In the genomic region with DNA sequence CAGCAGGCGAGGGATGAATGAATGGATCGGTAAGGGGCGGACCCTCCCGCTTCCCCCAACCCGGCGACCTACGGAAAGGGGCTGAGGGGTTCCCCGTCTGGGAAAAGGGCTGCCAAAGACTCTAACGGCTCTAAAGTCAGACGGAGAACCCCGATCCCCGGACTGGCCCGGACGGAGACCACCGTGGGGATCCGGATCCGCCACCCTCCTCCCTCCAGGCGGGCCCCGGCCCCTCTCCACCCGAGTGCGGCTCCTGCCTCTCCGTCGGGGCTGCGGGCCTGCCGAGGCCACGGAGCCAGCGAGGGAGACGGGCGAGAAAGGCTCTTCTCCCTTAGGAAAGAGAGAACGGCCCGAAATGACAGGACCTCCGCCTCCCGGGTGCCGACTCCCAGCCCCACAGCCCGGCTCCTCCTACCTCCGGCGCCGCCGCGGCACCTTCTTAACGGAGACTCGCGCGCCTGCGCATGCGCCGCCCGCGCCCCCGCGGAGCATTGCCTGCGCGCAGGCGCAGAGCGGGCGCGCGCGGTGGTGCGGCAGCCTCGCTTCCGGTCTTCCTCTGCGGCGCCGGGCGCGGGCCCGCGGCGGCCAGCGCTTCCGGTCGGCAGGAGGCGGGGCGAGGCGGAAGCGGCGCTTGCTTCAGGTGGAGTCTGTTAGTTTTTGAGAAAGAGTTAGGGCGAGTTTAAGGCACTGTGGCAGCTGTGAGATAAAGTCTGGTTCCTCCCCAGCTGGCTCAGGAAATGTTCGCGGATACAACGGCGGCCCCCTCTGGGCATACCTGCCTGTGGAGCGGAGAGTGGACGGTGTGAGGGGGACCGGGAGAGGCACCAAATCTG, we compare ENCODE assay signal across 8 cellular contexts. TPM values are rescaled to one million over a fixed set of nuclear protein-coding genes. Genes with fewer than 3 reads are reported as not detected.
A peak's percentile ranks its signal among the peaks of the same experiment; 100 is the strongest.
DNase-seq lines count a peak whose midpoint lies in the region; ATAC-seq and TF ChIP-seq lines count a peak whose summit lies in the region.

A gene with protein sequence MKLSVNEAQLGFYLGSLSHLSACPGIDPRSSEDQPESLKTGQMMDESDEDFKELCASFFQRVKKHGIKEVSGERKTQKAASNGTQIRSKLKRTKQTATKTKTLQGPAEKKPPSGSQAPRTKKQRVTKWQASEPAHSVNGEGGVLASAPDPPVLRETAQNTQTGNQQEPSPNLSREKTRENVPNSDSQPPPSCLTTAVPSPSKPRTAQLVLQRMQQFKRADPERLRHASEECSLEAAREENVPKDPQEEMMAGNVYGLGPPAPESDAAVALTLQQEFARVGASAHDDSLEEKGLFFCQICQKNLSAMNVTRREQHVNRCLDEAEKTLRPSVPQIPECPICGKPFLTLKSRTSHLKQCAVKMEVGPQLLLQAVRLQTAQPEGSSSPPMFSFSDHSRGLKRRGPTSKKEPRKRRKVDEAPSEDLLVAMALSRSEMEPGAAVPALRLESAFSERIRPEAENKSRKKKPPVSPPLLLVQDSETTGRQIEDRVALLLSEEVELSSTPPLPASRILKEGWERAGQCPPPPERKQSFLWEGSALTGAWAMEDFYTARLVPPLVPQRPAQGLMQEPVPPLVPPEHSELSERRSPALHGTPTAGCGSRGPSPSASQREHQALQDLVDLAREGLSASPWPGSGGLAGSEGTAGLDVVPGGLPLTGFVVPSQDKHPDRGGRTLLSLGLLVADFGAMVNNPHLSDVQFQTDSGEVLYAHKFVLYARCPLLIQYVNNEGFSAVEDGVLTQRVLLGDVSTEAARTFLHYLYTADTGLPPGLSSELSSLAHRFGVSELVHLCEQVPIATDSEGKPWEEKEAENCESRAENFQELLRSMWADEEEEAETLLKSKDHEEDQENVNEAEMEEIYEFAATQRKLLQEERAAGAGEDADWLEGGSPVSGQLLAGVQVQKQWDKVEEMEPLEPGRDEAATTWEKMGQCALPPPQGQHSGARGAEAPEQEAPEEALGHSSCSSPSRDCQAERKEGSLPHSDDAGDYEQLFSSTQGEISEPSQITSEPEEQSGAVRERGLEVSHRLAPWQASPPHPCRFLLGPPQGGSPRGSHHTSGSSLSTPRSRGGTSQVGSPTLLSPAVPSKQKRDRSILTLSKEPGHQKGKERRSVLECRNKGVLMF (N-terminal part only) (minus strand): TSS at position 462 of the 833 bp plus-strand sequence. CDS start 2,642 bp downstream, outside the sequence.

- H3K9me3 Mint-ChIP-seq in T-cell (no peaks in the 10 kb centered on the region), type B pancreatic cell (no peaks in the 10 kb centered on the region)

- H3K27ac Mint-ChIP-seq in T-cell (peak within 1 kb of the TSS; percentile 98 to 99), type B pancreatic cell (peak within 1 kb of the TSS; percentile 89)

- ATAC-seq in HG02870 (IDR thresholded peaks at IDR 0.05; ENCODE audit: unreplicated experiment) (peak; percentile 77), T-cell (replicated peaks in 1 of 4) (peak; percentile 88 to 91 (median 90)), left cardiac atrium (peak; percentile 98)

- POLR2A ChIA-PET in T-cell (lab: Charles Lee) = no interaction called here

- H3K9me3 ChIP-seq in adipocyte (ENCODE audit: control insufficient read depth, low read length) = no peaks in the 10 kb centered on the region

- no peaks in the 10 kb centered on the region for H3K27me3 ChIP-seq in adipocyte (replicated peaks; ENCODE audit: control insufficient read depth, insufficient read depth, low read length)

- TF ChIP-seq CTCF in GM13976 (IDR thresholded peaks at IDR 0.05; ENCODE audit: borderline replicate concordance, control extremely low read depth, extremely low read depth, insufficient read depth, missing control alignments) (no peak), type B pancreatic cell (conservative IDR thresholded peaks at IDR 0.05) (no peak)

- CTCF ChIA-PET in T-cell (lab: Charles Lee) = interaction anchor here (0.6 to 1.4 kb wide), 4 partner anchors 11 to 271 kb away, joined by 3 to 6 read pairs (median 4); no protein-coding TSS in a partner anchor

- peaks cover 3% of the 10 kb centered on the region for H3K36me3 ChIP-seq in adipocyte (ENCODE audit: control insufficient read depth, insufficient read depth, low read length, severe bottlenecking)

- H3K36me3 Mint-ChIP-seq in T-cell (peaks cover 12% of the 10 kb centered on the region), type B pancreatic cell (peaks cover 14% of the 10 kb centered on the region)

- intact Hi-C loops in left cardiac atrium (cut with DNase I) (no loop called here), posterior cingulate gyrus (cut with DNase I) (no loop called here)

- H3K27me3 Mint-ChIP-seq in T-cell (no peaks in the 10 kb centered on the region), type B pancreatic cell (no peaks in the 10 kb centered on the region)

- peaks cover 17% of the 10 kb centered on the region for H3K4me1 ChIP-seq in adipocyte (ENCODE audit: control insufficient read depth, insufficient read depth, low read length)

- peak; percentile 100 for DNase-seq in GM13976 (ENCODE audit: low spot score)
- peak; percentile 95 for DNase-seq in NCI-H146 (lab: John Stamatoyannopoulos, UW)
- DNase-seq in T-cell = peak; percentile 79 to 94 (median 89)
- peak; percentile 98 for DNase-seq in adipocyte (ENCODE audit: low read depth)
- DNase-seq in left cardiac atrium = peak; percentile 93
- DNase-seq in posterior cingulate gyrus = peak; percentile 68 to 97 (median 78)
- peak; percentile 96 for DNase-seq in type B pancreatic cell (ENCODE audit: extremely low spot score, unreplicated experiment)

- H3K9ac ChIP-seq in adipocyte (ENCODE audit: low read length) = peak within 1 kb of the TSS; percentile 97

- in situ Hi-C loops in GM13976 (cut with MboI; ENCODE audit: low sequenced_read_pairs, unreplicated experiment) = no loop called here

- H3K4me1 Mint-ChIP-seq in T-cell (peaks cover 53 to 58% (median 55%) of the 10 kb centered on the region in 3 donors), type B pancreatic cell (ENCODE audit: unreplicated experiment) (peaks cover 35% of the 10 kb centered on the region)

- H3K4me3 ChIP-seq in adipocyte (ENCODE audit: low read length) = peak within 1 kb of the TSS; percentile 100

- H3K4me3 Mint-ChIP-seq in T-cell = peak within 1 kb of the TSS; percentile 94 to 99 (median 99)
- peak within 1 kb of the TSS; percentile 99 for H3K4me3 Mint-ChIP-seq in type B pancreatic cell

RNA-seq across cellular contexts. Expression of the gene that starts here (rescaled TPM):
- total RNA-seq in T-cell (1 to 10 TPM; 6.3 to 9.4 (median 8.5) TPM), left cardiac atrium (1 to 10 TPM; 2.5 to 2.8 TPM), type B pancreatic cell (ENCODE audit: low replicate concordance) (7.3 and 13.3 TPM in 2 replicates)

Comparison
In these comparisons a context has a peak if more than half of its experiments do, and no peak if none do; other contexts are left out.
1. Peak in every context shown above with its lines: DNase-seq, ATAC-seq and H3K4me3 ChIP-seq.